Comparison of ENCODE assay signal across 20 cellular contexts in the genomic region with DNA sequence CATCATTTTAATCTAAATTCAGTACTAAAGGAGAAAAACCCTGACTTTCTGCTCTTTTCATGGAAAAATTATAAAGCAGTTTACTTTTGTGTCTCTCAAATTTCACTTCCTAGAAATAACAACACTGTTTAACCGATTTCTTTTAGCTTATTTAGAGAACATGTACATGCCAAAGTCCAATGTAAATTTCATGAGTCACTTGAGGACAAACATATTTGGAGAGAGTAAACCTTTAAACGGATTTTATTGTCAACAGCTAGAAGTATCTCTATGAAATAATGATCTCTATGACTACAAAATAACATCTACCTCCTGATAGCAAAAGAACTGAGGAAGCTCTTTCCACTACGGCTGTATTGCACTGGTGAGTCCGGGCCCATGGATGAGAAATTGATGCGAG. TPM values are rescaled to one million over a fixed set of nuclear protein-coding genes. Genes with fewer than 3 reads are reported as not detected.
DNase-seq lines count a peak whose midpoint lies in the region; ATAC-seq and TF ChIP-seq lines count a peak whose summit lies in the region.
"Had no signal": no experiment of that assay in that cellular context is flagged by ENCODE, and none has a peak within 500 bp of the region (broad histone marks: within the 10 kb centered on the region; RNA-seq: fewer than 3 reads in every experiment).

No MANE protein-coding gene starts in this region.

- no peaks in the 10 kb centered on the region for H3K9me2 ChIP-seq in PC-3 (replicated peaks; ENCODE audit: low read length)

- H3K4me2 ChIP-seq in PC-3 (ENCODE audit: low read length): no peak overlapping the region
- H3K4me2 ChIP-seq: GM23338 had no signal

- H3K27me3 ChIP-seq in PC-3 (ENCODE audit: low read length): peaks cover 3% of the 10 kb centered on the region; the same call in 1 of the 2 replicates
- no peaks in the 10 kb centered on the region for H3K27me3 ChIP-seq in heart left ventricle
- H3K27me3 ChIP-seq: BE2C had no signal

- POLR2A ChIA-PET in PC-3 (lab: Charles Lee; ENCODE audit: unreplicated experiment): no interaction called here

- no peak for TF ChIP-seq POLR2A in heart left ventricle (IDR thresholded peaks at IDR 0.05)

- no peaks in the 10 kb centered on the region for H4K20me1 ChIP-seq in PC-3 (ENCODE audit: low read length)

- H3K27ac ChIP-seq in C4-2B: peak overlapping the region; percentile 68; the same call in 1 of the 2 replicates
- H3K27ac ChIP-seq in PC-3 (ENCODE audit: low read length): no peak overlapping the region
- H3K27ac ChIP-seq in heart left ventricle: no peak overlapping the region
- H3K27ac ChIP-seq: HL-60 had no signal

- no peak overlapping the region for H3K9ac ChIP-seq in PC-3 (ENCODE audit: low read length)

- DNase-seq in PC-3 (peak; percentile 49), left lobe of liver (ENCODE audit: low spot score) (no peak), mucosa of descending colon (no peak), posterior vena cava (ENCODE audit: low spot score) (no peak), GM20000 (ENCODE audit: low spot score) (no peak), heart left ventricle (no peak)
- DNase-seq: ACHN; BE2C; C1 segment of cervical spinal cord; Caco-2; CD4-positive, alpha-beta T cell; DMS79 treated with DMSO at 0.1 percent for 48 hours; GF-D8; HCEC 1CT; KBM-7 had no signal

- H3K9me3 ChIP-seq in PC-3 (ENCODE audit: low read length) (peaks cover 6% of the 10 kb centered on the region; the same call in 1 of the 2 replicates), mucosa of descending colon (no peaks in the 10 kb centered on the region), heart left ventricle (peaks cover 0 to 18% (median 6%) of the 10 kb centered on the region in 12 donors)
- H3K9me3 ChIP-seq: BE2C, Caco-2 had no signal

- H3K4me3 ChIP-seq in PC-3 (ENCODE audit: low read length) (no peak overlapping the region), mucosa of descending colon (no peak overlapping the region), heart left ventricle (no peak overlapping the region)
- H3K4me3 ChIP-seq: GM12878, GM23338 had no signal

- no peaks in the 10 kb centered on the region for H3F3A ChIP-seq in PC-3 (ENCODE audit: low read length, unreplicated experiment)

- ATAC-seq in PC-3: peak; percentile 94
- ATAC-seq in left lobe of liver: peak; percentile 79
- peak; percentile 84 for ATAC-seq in mucosa of descending colon
- ATAC-seq in heart left ventricle: no peak
- ATAC-seq: GM12878, GM23338 had no signal

- no peaks in the 10 kb centered on the region for H3K79me2 ChIP-seq in PC-3 (ENCODE audit: low read length)

- CTCF ChIA-PET in PC-3 (lab: Charles Lee): interaction anchor here (0.7 kb wide), 1 partner anchor 116 kb away, joined by 4 read pairs; no protein-coding TSS in a partner anchor

- BruUV-seq in PC-3 (replicated peaks; lab: Mats Ljungman, UMichigan): no TSS peak

- H3K36me3 ChIP-seq in PC-3 (ENCODE audit: low read depth, low read length) (no peaks in the 10 kb centered on the region), mucosa of descending colon (ENCODE audit: low read depth) (no peaks in the 10 kb centered on the region), heart left ventricle (no peaks in the 10 kb centered on the region)
- H3K36me3 ChIP-seq: BE2C had no signal

- intact Hi-C loops in PC-3 (cut with micrococcal nuclease) (no loop called here), mucosa of descending colon (cut with DNase I, micrococcal nuclease) (no loop called here), posterior vena cava (cut with DNase I) (no loop called here), heart left ventricle (cut with DNase I) (no loop called here)

- TF ChIP-seq CTCF in C4-2B (conservative IDR thresholded peaks at IDR 0.05) (no peak), PC-3 (conservative IDR thresholded peaks at IDR 0.05; ENCODE audit: low read depth, low read length) (no peak), mucosa of descending colon (IDR thresholded peaks at IDR 0.05) (no peak), GM20000 (IDR thresholded peaks at IDR 0.05; ENCODE audit: extremely low read depth, missing control alignments) (no peak), heart left ventricle (IDR thresholded peaks at IDR 0.05) (no peak)

- H3K4me1 ChIP-seq in PC-3 (ENCODE audit: insufficient read depth, low read length): no peaks in the 10 kb centered on the region
- H3K4me1 ChIP-seq in mucosa of descending colon (ENCODE audit: low read depth): peaks cover 3% of the 10 kb centered on the region
- no peaks in the 10 kb centered on the region for H3K4me1 ChIP-seq in heart left ventricle
- H3K4me1 ChIP-seq: BE2C, Caco-2 had no signal

- 70 to 76% (median 74%) methylated on average over 5 of the region's 5 CpGs for WGBS in heart left ventricle, 4 donors

- no peak overlapping the region for H2AFZ ChIP-seq in PC-3 (ENCODE audit: low read length)
- H2AFZ ChIP-seq: GM23338 had no signal

RNA-seq across cellular contexts. Expression of a gene that starts 46.3 kb away (rescaled TPM):
- total RNA-seq in PC-3 (2014; rRNA removed) (not detected in 2 replicates), left lobe of liver (33.5 TPM), mucosa of descending colon (not detected), posterior vena cava (not detected), heart left ventricle (not detected)
- polyA plus RNA-seq in heart left ventricle: not detected
- total RNA-seq: Caco-2; CD4-positive, alpha-beta T cell; GM12878; GM23338 had no signal
- polyA plus RNA-seq: GM12878, GM23338, IgD-negative memory B cell had no signal

Comparison
In these comparisons a context has a peak if more than half of its experiments do, and no peak if none do; other contexts are left out.
1. ATAC-seq: peak in PC-3 (single experiment), left lobe of liver (single experiment) and mucosa of descending colon (single experiment); none in heart left ventricle (0 of 4).
2. RNA of a gene that starts 46.3 kb away (total RNA-seq): 33.5 TPM in left lobe of liver (single experiment); not detected in PC-3, not detected in mucosa of descending colon, not detected in posterior vena cava and not detected in heart left ventricle; every median in the first group is over 10 times any median in the second.